1 cellular context compared by ENCODE assay signal in the genomic region with DNA sequence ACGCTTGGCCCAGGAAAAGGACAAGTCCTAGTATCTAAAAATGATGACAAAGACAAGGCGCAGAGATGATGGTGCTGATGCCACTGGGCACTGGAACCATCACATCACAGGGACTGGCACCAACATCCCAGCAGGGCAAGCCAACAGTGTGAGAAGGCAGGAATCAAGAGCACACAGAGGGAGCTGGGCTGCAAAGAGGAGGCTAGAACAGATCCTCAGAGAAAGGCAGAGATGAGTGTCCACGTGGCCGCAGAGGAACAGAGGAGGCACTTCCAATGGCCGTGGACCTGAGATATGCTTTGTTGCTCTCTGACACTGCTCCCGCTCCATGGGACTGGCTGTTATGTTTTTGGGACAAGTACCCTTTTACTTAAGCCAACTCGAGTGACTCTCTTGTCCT.
TF ChIP-seq lines count a peak whose summit lies in the region.

No MANE protein-coding gene starts in this region.

TF ChIP-seq in SK-N-SH treated with all-trans-retinoic acid at 6 μM for 48 hours, 23 proteins besides CTCF, POLR2A, EP300 and RAD21 (continued from another document):
- no peak for TF ChIP-seq ARNTL (CRISPR knock-in tag; IDR thresholded peaks at IDR 0.05; ENCODE audit: borderline replicate concordance, low read depth)
- TF ChIP-seq ISL1 (CRISPR knock-in tag; IDR thresholded peaks at IDR 0.05) = no peak
- TF ChIP-seq ZC3H10 (CRISPR knock-in tag; IDR thresholded peaks at IDR 0.05) = no peak
